12 cellular contexts compared by ENCODE assay signal in the genomic region with DNA sequence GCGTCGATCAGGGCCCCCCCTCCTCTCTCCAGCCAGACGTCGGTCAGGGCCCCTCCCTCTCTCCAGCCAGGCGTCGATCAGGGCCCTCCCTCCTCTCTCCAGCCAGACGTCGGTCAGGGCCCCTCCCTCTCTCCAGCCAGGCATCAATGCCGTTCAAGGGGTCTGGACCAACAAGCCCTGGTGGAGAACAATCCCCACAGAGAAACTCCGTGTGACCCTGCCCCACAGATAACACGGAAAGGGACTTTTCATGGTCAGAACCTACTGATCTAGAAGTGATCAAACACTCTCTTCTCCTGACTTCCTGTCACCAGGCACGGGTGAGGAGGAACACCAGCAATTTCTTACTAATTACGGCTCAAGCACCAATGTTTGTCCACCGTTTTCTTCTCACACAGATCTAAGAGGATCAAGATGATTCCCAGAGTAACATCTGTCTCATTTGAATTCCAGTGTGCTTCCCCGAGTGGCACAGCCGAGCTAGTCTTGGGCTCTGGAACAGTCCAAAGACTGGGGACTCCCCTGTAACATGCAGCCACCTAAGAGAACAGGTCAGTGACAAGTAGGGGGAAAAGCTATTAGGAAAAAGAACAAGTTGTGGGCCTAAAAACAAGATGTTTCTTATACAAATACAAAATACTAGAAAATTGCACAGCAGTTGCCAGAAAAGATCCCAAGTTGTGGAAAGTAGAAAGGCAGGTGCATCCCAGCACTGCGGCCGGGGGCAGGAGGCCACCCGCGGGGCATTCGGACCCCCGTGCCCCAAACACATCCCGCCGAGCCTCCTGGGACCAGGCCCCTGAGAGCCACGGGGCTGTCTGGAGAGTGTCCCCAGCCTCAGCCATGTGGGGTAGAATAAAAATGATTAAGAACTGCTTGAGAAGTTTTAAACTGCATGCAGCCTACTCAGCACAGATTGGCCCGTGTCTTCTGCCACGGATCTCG. TPM values are rescaled to one million over a fixed set of nuclear protein-coding genes. Genes with fewer than 3 reads are reported as not detected.
DNase-seq lines count a peak whose midpoint lies in the region; ATAC-seq and TF ChIP-seq lines count a peak whose summit lies in the region.
"Had no signal": no experiment of that assay in that cellular context is flagged by ENCODE, and none has a peak within 500 bp of the region (broad histone marks: within the 10 kb centered on the region; RNA-seq: fewer than 3 reads in every experiment).

No MANE protein-coding gene starts in this region.

- CTCF ChIA-PET in activated CD4-positive, alpha-beta memory T cell treated with anti-CD3 and anti-CD28 coated beads, Interleukin-2, amount 10 ng/mL, durations not matched to agents 7 days and 5 days (lab: Charles Lee) = no interaction called here

- H3K36me3 Mint-ChIP-seq in T-helper 1 cell treated with Interleukin-12 subunit alpha and Interleukin-12 subunit beta and Interleukin-4 antibody, amounts not matched to agents 30 μg/mL and 1 μg/mL, for 36 hours (ENCODE audit: low read depth) = peaks cover 28% of the 10 kb centered on the region
- H3K36me3 Mint-ChIP-seq in activated CD4-positive, alpha-beta memory T cell treated with anti-CD3 and anti-CD28 coated beads, Interleukin-2, amount 10 ng/mL, durations not matched to agents 7 days and 5 days (ENCODE audit: low read depth) = peaks cover 38% of the 10 kb centered on the region
- peaks cover 10 to 22% of the 10 kb centered on the region in 2 donors for H3K36me3 Mint-ChIP-seq in stimulated activated naive B cell treated with anti-CD40 and anti-IgM and Interleukin-4, amounts not matched to agents 10 μg/mL and 1 μg/mL and 100 μg/mL, for 72 hours

- H3K9me2 ChIP-seq in hepatocyte (replicated peaks; ENCODE audit: insufficient read depth) = no peaks in the 10 kb centered on the region

- H3K27me3 Mint-ChIP-seq in T-helper 1 cell treated with Interleukin-12 subunit alpha and Interleukin-12 subunit beta and Interleukin-4 antibody, amounts not matched to agents 30 μg/mL and 1 μg/mL, for 36 hours (ENCODE audit: low read depth) = no peaks in the 10 kb centered on the region
- no peaks in the 10 kb centered on the region for H3K27me3 Mint-ChIP-seq in activated CD4-positive, alpha-beta memory T cell treated with anti-CD3 and anti-CD28 coated beads, Interleukin-2, amount 10 ng/mL, durations not matched to agents 7 days and 5 days
- no peaks in the 10 kb centered on the region for H3K27me3 Mint-ChIP-seq in stimulated activated naive B cell treated with anti-CD40 and anti-IgM and Interleukin-4, amounts not matched to agents 10 μg/mL and 1 μg/mL and 100 μg/mL, for 72 hours

- DNase-seq in T-helper 1 cell (no peak), hepatocyte (ENCODE audit: low spot score) (no peak), RPMI8226 (no peak)
- DNase-seq in activated CD4-positive, alpha-beta memory T cell treated with anti-CD3 and anti-CD28 coated beads, Interleukin-2, amount 10 ng/mL, durations not matched to agents 7 days and 5 days = no peak
- no peak for DNase-seq in stimulated activated naive B cell treated with anti-CD40 and anti-IgM and Interleukin-4, amounts not matched to agents 10 μg/mL and 1 μg/mL and 100 μg/mL, for 72 hours
- DNase-seq: activated CD8-positive, alpha-beta memory T cell treated with anti-CD3 and anti-CD28 coated beads, Interleukin-2, amount 50 U/mL, for 4 hours had no signal

- H3K79me2 ChIP-seq in hepatocyte = no peaks in the 10 kb centered on the region

- no peak for TF ChIP-seq CTCF in hepatocyte (IDR thresholded peaks at IDR 0.05; ENCODE audit: poor library complexity)

- ATAC-seq in stimulated activated naive B cell treated with anti-CD40 and anti-IgM and Interleukin-4, amounts not matched to agents 10 μg/mL and 1 μg/mL and 100 μg/mL, for 72 hours (replicated peaks) = no peak
- ATAC-seq in GM18517 (IDR thresholded peaks at IDR 0.05; ENCODE audit: unreplicated experiment) (no peak), HG03571 (IDR thresholded peaks at IDR 0.05; ENCODE audit: unreplicated experiment) (no peak)
- ATAC-seq: HCT116 had no signal

- peaks cover 39% of the 10 kb centered on the region for H3K4me1 Mint-ChIP-seq in T-helper 1 cell treated with Interleukin-12 subunit alpha and Interleukin-12 subunit beta and Interleukin-4 antibody, amounts not matched to agents 30 μg/mL and 1 μg/mL, for 36 hours (ENCODE audit: low read depth)
- peaks cover 63% of the 10 kb centered on the region for H3K4me1 Mint-ChIP-seq in activated CD4-positive, alpha-beta memory T cell treated with anti-CD3 and anti-CD28 coated beads, Interleukin-2, amount 10 ng/mL, durations not matched to agents 7 days and 5 days
- peaks cover 46 to 74% of the 10 kb centered on the region in 2 donors for H3K4me1 Mint-ChIP-seq in stimulated activated naive B cell treated with anti-CD40 and anti-IgM and Interleukin-4, amounts not matched to agents 10 μg/mL and 1 μg/mL and 100 μg/mL, for 72 hours

- H3K4me2 ChIP-seq in hepatocyte = no peak overlapping the region

- POLR2A ChIA-PET in activated CD4-positive, alpha-beta memory T cell treated with anti-CD3 and anti-CD28 coated beads, Interleukin-2, amount 10 ng/mL, durations not matched to agents 7 days and 5 days (lab: Charles Lee) = interaction anchor here (1.1 kb wide), 1 partner anchor 10 kb away, joined by 5 read pairs; no protein-coding TSS in a partner anchor

- H3K4me3 ChIP-seq in hepatocyte = no peak overlapping the region

- no peak overlapping the region for H2AFZ ChIP-seq in hepatocyte

- no peaks in the 10 kb centered on the region for H3K27me3 ChIP-seq in hepatocyte

- peaks cover 3% of the 10 kb centered on the region for H3K9me3 Mint-ChIP-seq in T-helper 1 cell treated with Interleukin-12 subunit alpha and Interleukin-12 subunit beta and Interleukin-4 antibody, amounts not matched to agents 30 μg/mL and 1 μg/mL, for 36 hours
- H3K9me3 Mint-ChIP-seq in activated CD4-positive, alpha-beta memory T cell treated with anti-CD3 and anti-CD28 coated beads, Interleukin-2, amount 10 ng/mL, durations not matched to agents 7 days and 5 days = no peaks in the 10 kb centered on the region
- H3K9me3 Mint-ChIP-seq in stimulated activated naive B cell treated with anti-CD40 and anti-IgM and Interleukin-4, amounts not matched to agents 10 μg/mL and 1 μg/mL and 100 μg/mL, for 72 hours = peaks cover 3 to 8% of the 10 kb centered on the region in 2 donors

- no peaks in the 10 kb centered on the region for H3K36me3 ChIP-seq in hepatocyte (replicated peaks; ENCODE audit: insufficient read depth, low read depth)
- H3K36me3 ChIP-seq: neutrophil had no signal

- peaks cover 25% of the 10 kb centered on the region for H3K4me1 ChIP-seq in hepatocyte (ENCODE audit: insufficient read depth)

- peak overlapping the region; percentile 20 for H3K27ac ChIP-seq in hepatocyte
- H3K27ac ChIP-seq: neutrophil had no signal

- no peaks in the 10 kb centered on the region for H3K9me3 ChIP-seq in hepatocyte (ENCODE audit: low read depth)
- H3K9me3 ChIP-seq: neutrophil had no signal

- H3K4me3 Mint-ChIP-seq in T-helper 1 cell treated with Interleukin-12 subunit alpha and Interleukin-12 subunit beta and Interleukin-4 antibody, amounts not matched to agents 30 μg/mL and 1 μg/mL, for 36 hours = peak overlapping the region; percentile 75
- peak overlapping the region; percentile 1 for H3K4me3 Mint-ChIP-seq in activated CD4-positive, alpha-beta memory T cell treated with anti-CD3 and anti-CD28 coated beads, Interleukin-2, amount 10 ng/mL, durations not matched to agents 7 days and 5 days
- peak overlapping the region; percentile 73 to 75 for H3K4me3 Mint-ChIP-seq in stimulated activated naive B cell treated with anti-CD40 and anti-IgM and Interleukin-4, amounts not matched to agents 10 μg/mL and 1 μg/mL and 100 μg/mL, for 72 hours

- peak overlapping the region; percentile 90 for H3K27ac Mint-ChIP-seq in T-helper 1 cell treated with Interleukin-12 subunit alpha and Interleukin-12 subunit beta and Interleukin-4 antibody, amounts not matched to agents 30 μg/mL and 1 μg/mL, for 36 hours
- H3K27ac Mint-ChIP-seq in activated CD4-positive, alpha-beta memory T cell treated with anti-CD3 and anti-CD28 coated beads, Interleukin-2, amount 10 ng/mL, durations not matched to agents 7 days and 5 days = peak overlapping the region; percentile 62
- H3K27ac Mint-ChIP-seq in stimulated activated naive B cell treated with anti-CD40 and anti-IgM and Interleukin-4, amounts not matched to agents 10 μg/mL and 1 μg/mL and 100 μg/mL, for 72 hours = peak overlapping the region; percentile 97

- no peaks in the 10 kb centered on the region for H4K20me1 ChIP-seq in hepatocyte (ENCODE audit: insufficient read depth, poor library complexity, severe bottlenecking)

- 65% methylated on average over 22 of the region's 28 CpGs for WGBS in hepatocyte (ENCODE audit: low lambda C conversion rate, missing lambda C conversion rate)

RNA-seq across cellular contexts. Expression of a gene that starts 11.7 kb away (rescaled TPM):
- total RNA-seq in activated CD4-positive, alpha-beta memory T cell treated with anti-CD3 and anti-CD28 coated beads, Interleukin-2, amount 10 ng/mL, durations not matched to agents 7 days and 5 days = 10 to 100 TPM; 97.2 to 99.3 TPM
- total RNA-seq in hepatocyte = 4.3 and 6.1 TPM in 2 replicates
- 5.6 and 5.8 TPM in 2 replicates for polyA plus RNA-seq in hepatocyte

RNA-seq across cellular contexts. Expression of a gene that starts 58.3 kb away (rescaled TPM):
- total RNA-seq in activated CD4-positive, alpha-beta memory T cell treated with anti-CD3 and anti-CD28 coated beads, Interleukin-2, amount 10 ng/mL, durations not matched to agents 7 days and 5 days = not detected
- total RNA-seq in hepatocyte = not detected in 2 replicates
- not detected in 2 replicates for polyA plus RNA-seq in hepatocyte
- total RNA-seq: HT1080 had no signal

Comparison
In these comparisons a context has a peak if more than half of its experiments do, and no peak if none do; other contexts are left out.
1. H3K4me3 Mint-ChIP-seq: peak in every context shown above with its lines; median percentile 75 in T-helper 1 cell treated with Interleukin-12 subunit alpha and Interleukin-12 subunit beta and Interleukin-4 antibody, amounts not matched to agents 30 μg/mL and 1 μg/mL, for 36 hours; 74 in stimulated activated naive B cell treated with anti-CD40 and anti-IgM and Interleukin-4, amounts not matched to agents 10 μg/mL and 1 μg/mL and 100 μg/mL, for 72 hours; 1 in activated CD4-positive, alpha-beta memory T cell treated with anti-CD3 and anti-CD28 coated beads, Interleukin-2, amount 10 ng/mL, durations not matched to agents 7 days and 5 days.
2. RNA of a gene that starts 11.7 kb away (total RNA-seq): 97.2 to 99.3 TPM in activated CD4-positive, alpha-beta memory T cell treated with anti-CD3 and anti-CD28 coated beads, Interleukin-2, amount 10 ng/mL, durations not matched to agents 7 days and 5 days; 4.3 to 6.1 TPM in hepatocyte; every median in the first group is over 10 times any median in the second.
3. Peak in every context shown above with its lines, with median percentiles within 50 percentile points of each other: H3K27ac Mint-ChIP-seq.